Comparison of ENCODE assay signal across 8 cellular contexts in genomic region chr9:1373445-1373844, GRCh38.
"Had no signal": no experiment of that assay in that cellular context is flagged by ENCODE, and none has a peak within 500 bp of the region (broad histone marks: within the 10 kb centered on the region; RNA-seq: fewer than 3 reads in every experiment).

No MANE protein-coding gene starts in this region.

- ATAC-seq: GM12878 had no signal

- FAIRE-seq: G401.6, GM12878, GM12891, GM12892, GM18507, GM19239 had no signal

- H3K4me3 ChIP-seq: GM12878 had no signal

- DNase-seq: GDM1, GF-D8 had no signal
